8 cellular contexts compared by ENCODE assay signal in genomic region chr7:73770002-73770859, GRCh38. TPM values are rescaled to one million over a fixed set of nuclear protein-coding genes. Genes with fewer than 3 reads are reported as not detected.
A peak's percentile ranks its signal among the peaks of the same experiment; 100 is the strongest.
DNase-seq lines count a peak whose midpoint lies in the region; ATAC-seq lines count a peak whose summit lies in the region.

CLDN3 (minus strand) TSS chr7:73770270; CDS start chr7:73770049, 221 bp downstream.

- CTCF ChIA-PET in activated CD4-positive, alpha-beta memory T cell treated with anti-CD3 and anti-CD28 coated beads for 36 hours (lab: Charles Lee), result no interaction called here
- CTCF ChIA-PET in activated CD4-positive, alpha-beta memory T cell treated with anti-CD3 and anti-CD28 coated beads, Interleukin-2, amount 10 ng/mL, durations not matched to agents 7 days and 5 days (lab: Charles Lee), result no interaction called here

- DNase-seq in activated CD4-positive, alpha-beta memory T cell treated with anti-CD3 and anti-CD28 coated beads for 36 hours, result peak; percentile 14
- DNase-seq in activated CD4-positive, alpha-beta memory T cell treated with anti-CD3 and anti-CD28 coated beads, Interleukin-2, amount 10 ng/mL, durations not matched to agents 7 days and 5 days, result no peak
- DNase-seq in NCI-H69 (lab: John Stamatoyannopoulos, UW), result peak; percentile 98
- no peak for DNase-seq in central memory CD8-positive, alpha-beta T cell (ENCODE audit: low spot score in 2 of 2)
- peak in 1 of 2 donors; percentile 21 for DNase-seq in memory B cell (ENCODE audit: low spot score in 2 of 2)
- no peak for DNase-seq in superior temporal gyrus (ENCODE audit: extremely low spot score)

- peaks cover 9% of the 10 kb centered on the region for H3K4me1 Mint-ChIP-seq in activated CD4-positive, alpha-beta memory T cell treated with anti-CD3 and anti-CD28 coated beads for 36 hours (ENCODE audit: low read depth)
- peaks cover 11% of the 10 kb centered on the region for H3K4me1 Mint-ChIP-seq in activated CD4-positive, alpha-beta memory T cell treated with anti-CD3 and anti-CD28 coated beads, Interleukin-2, amount 10 ng/mL, durations not matched to agents 7 days and 5 days
- H3K4me1 Mint-ChIP-seq in central memory CD8-positive, alpha-beta T cell, result peaks cover 7% of the 10 kb centered on the region
- H3K4me1 Mint-ChIP-seq in memory B cell, result peaks cover 2% of the 10 kb centered on the region

- intact Hi-C loops in activated CD4-positive, alpha-beta memory T cell treated with anti-CD3 and anti-CD28 coated beads for 36 hours (cut with micrococcal nuclease), result no loop called here

- H3K36me3 Mint-ChIP-seq in activated CD4-positive, alpha-beta memory T cell treated with anti-CD3 and anti-CD28 coated beads for 36 hours, result no peaks in the 10 kb centered on the region
- H3K36me3 Mint-ChIP-seq in activated CD4-positive, alpha-beta memory T cell treated with anti-CD3 and anti-CD28 coated beads, Interleukin-2, amount 10 ng/mL, durations not matched to agents 7 days and 5 days (ENCODE audit: low read depth), result no peaks in the 10 kb centered on the region
- no peaks in the 10 kb centered on the region for H3K36me3 Mint-ChIP-seq in central memory CD8-positive, alpha-beta T cell (ENCODE audit: insufficient read depth)
- H3K36me3 Mint-ChIP-seq in memory B cell, result peaks cover 1% of the 10 kb centered on the region

- H3K9me3 Mint-ChIP-seq in activated CD4-positive, alpha-beta memory T cell treated with anti-CD3 and anti-CD28 coated beads for 36 hours, result no peaks in the 10 kb centered on the region
- H3K9me3 Mint-ChIP-seq in activated CD4-positive, alpha-beta memory T cell treated with anti-CD3 and anti-CD28 coated beads, Interleukin-2, amount 10 ng/mL, durations not matched to agents 7 days and 5 days, result no peaks in the 10 kb centered on the region
- no peaks in the 10 kb centered on the region for H3K9me3 Mint-ChIP-seq in central memory CD8-positive, alpha-beta T cell
- no peaks in the 10 kb centered on the region for H3K9me3 Mint-ChIP-seq in memory B cell

- POLR2A ChIA-PET in activated CD4-positive, alpha-beta memory T cell treated with anti-CD3 and anti-CD28 coated beads for 36 hours (lab: Charles Lee), result no interaction called here
- POLR2A ChIA-PET in activated CD4-positive, alpha-beta memory T cell treated with anti-CD3 and anti-CD28 coated beads, Interleukin-2, amount 10 ng/mL, durations not matched to agents 7 days and 5 days (lab: Charles Lee), result no interaction called here

- H3K27me3 Mint-ChIP-seq in activated CD4-positive, alpha-beta memory T cell treated with anti-CD3 and anti-CD28 coated beads for 36 hours, result peaks cover 38% of the 10 kb centered on the region
- peaks cover 35% of the 10 kb centered on the region for H3K27me3 Mint-ChIP-seq in activated CD4-positive, alpha-beta memory T cell treated with anti-CD3 and anti-CD28 coated beads, Interleukin-2, amount 10 ng/mL, durations not matched to agents 7 days and 5 days
- H3K27me3 Mint-ChIP-seq in central memory CD8-positive, alpha-beta T cell, result peaks cover 72% of the 10 kb centered on the region
- peaks cover 23% of the 10 kb centered on the region for H3K27me3 Mint-ChIP-seq in memory B cell

- H3K27ac Mint-ChIP-seq in activated CD4-positive, alpha-beta memory T cell treated with anti-CD3 and anti-CD28 coated beads for 36 hours, result no peak within 1 kb of the TSS
- no peak within 1 kb of the TSS for H3K27ac Mint-ChIP-seq in activated CD4-positive, alpha-beta memory T cell treated with anti-CD3 and anti-CD28 coated beads, Interleukin-2, amount 10 ng/mL, durations not matched to agents 7 days and 5 days
- H3K27ac Mint-ChIP-seq in central memory CD8-positive, alpha-beta T cell (ENCODE audit: low read depth), result no peak within 1 kb of the TSS
- no peak within 1 kb of the TSS for H3K27ac Mint-ChIP-seq in memory B cell

- no peak for ATAC-seq in central memory CD8-positive, alpha-beta T cell (replicated peaks; ENCODE audit: extremely low read depth, poor library complexity, severe bottlenecking)
- ATAC-seq in memory B cell (ENCODE audit: low read depth) (peak; percentile 72), HG03159 (IDR thresholded peaks at IDR 0.05; ENCODE audit: unreplicated experiment) (no peak), GM19397 (IDR thresholded peaks at IDR 0.05; ENCODE audit: unreplicated experiment) (no peak)

- H3K4me3 Mint-ChIP-seq in activated CD4-positive, alpha-beta memory T cell treated with anti-CD3 and anti-CD28 coated beads for 36 hours, result no peak within 1 kb of the TSS
- H3K4me3 Mint-ChIP-seq in activated CD4-positive, alpha-beta memory T cell treated with anti-CD3 and anti-CD28 coated beads, Interleukin-2, amount 10 ng/mL, durations not matched to agents 7 days and 5 days, result no peak within 1 kb of the TSS
- peak within 1 kb of the TSS; percentile 13 for H3K4me3 Mint-ChIP-seq in central memory CD8-positive, alpha-beta T cell
- peak within 1 kb of the TSS; percentile 67 for H3K4me3 Mint-ChIP-seq in memory B cell

RNA-seq across cellular contexts. Expression of gene CLDN3, which starts in this region (rescaled TPM):
- total RNA-seq in activated CD4-positive, alpha-beta memory T cell treated with anti-CD3 and anti-CD28 coated beads for 36 hours, result not detected
- not detected for total RNA-seq in activated CD4-positive, alpha-beta memory T cell treated with anti-CD3 and anti-CD28 coated beads, Interleukin-2, amount 10 ng/mL, durations not matched to agents 7 days and 5 days

Comparison
In these comparisons a context has a peak if more than half of its experiments do, and no peak if none do; other contexts are left out.
1. Peak in DNase-seq in activated CD4-positive, alpha-beta memory T cell treated with anti-CD3 and anti-CD28 coated beads for 36 hours; RNA of the gene not detected or under 1 TPM.
2. H3K4me3 Mint-ChIP-seq: peak in central memory CD8-positive, alpha-beta T cell (single experiment) and memory B cell (single experiment); none in activated CD4-positive, alpha-beta memory T cell treated with anti-CD3 and anti-CD28 coated beads for 36 hours (single experiment) and activated CD4-positive, alpha-beta memory T cell treated with anti-CD3 and anti-CD28 coated beads, Interleukin-2, amount 10 ng/mL, durations not matched to agents 7 days and 5 days (single experiment).